In the genomic region with DNA sequence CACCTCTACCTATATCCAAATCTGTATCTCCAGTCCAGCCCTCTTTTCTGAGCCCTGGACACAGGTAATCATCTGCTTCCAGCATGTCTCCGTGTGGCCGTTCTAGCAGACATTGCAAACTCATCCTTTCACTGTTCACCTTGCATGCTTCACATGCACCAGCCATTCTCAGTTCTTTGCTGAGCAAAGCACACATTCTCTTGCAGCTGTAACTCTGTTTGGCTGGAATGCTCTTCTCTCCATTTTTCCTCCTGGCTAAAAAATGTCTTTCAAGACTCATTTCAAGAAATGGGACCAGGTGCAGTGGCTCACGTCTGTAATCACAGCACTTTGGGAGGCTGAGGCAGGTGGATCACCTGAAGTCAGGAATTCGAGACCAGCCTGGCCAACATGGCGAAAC, we compare ENCODE assay signal across 26 cellular contexts. TPM values are rescaled to one million over a fixed set of nuclear protein-coding genes. Genes with fewer than 3 reads are reported as not detected.
DNase-seq lines count a peak whose midpoint lies in the region; ATAC-seq, FAIRE-seq and TF ChIP-seq lines count a peak whose summit lies in the region.
"Had no signal": no experiment of that assay in that cellular context is flagged by ENCODE, and none has a peak within 500 bp of the region (broad histone marks: within the 10 kb centered on the region; RNA-seq: fewer than 3 reads in every experiment).

No MANE protein-coding gene starts in this region.

- intact Hi-C loops in IMR-90 (cut with micrococcal nuclease) (no loop called here), heart left ventricle (cut with DNase I) (no loop called here), Calu3 (cut with micrococcal nuclease; ENCODE audit: unreplicated experiment) (no loop called here), Right ventricle myocardium inferior (cut with DNase I) (no loop called here)

- no peak overlapping the region for H3K4me3 Mint-ChIP-seq in Calu3 (ENCODE audit: low read depth, unreplicated experiment)
- H3K4me3 Mint-ChIP-seq: B cell; CD4-positive, alpha-beta T cell; CD8-positive, alpha-beta T cell had no signal

- no peak overlapping the region for H3K9ac ChIP-seq in IMR-90 (ENCODE audit: low read depth, low read length)
- no peak overlapping the region for H3K9ac ChIP-seq in trophoblast cell (ENCODE audit: low read length)
- H3K9ac ChIP-seq: BLaER1 treated with 17β-estradiol and CSF1 and Interleukin-3, amounts not matched to agents 10 nM and 100 nM had no signal

- peaks cover 4% of the 10 kb centered on the region; the same call in 1 of the 3 replicates for H3K9me3 ChIP-seq in A549
- peaks cover 2% of the 10 kb centered on the region; the same call in 1 of the 2 replicates for H3K9me3 ChIP-seq in IMR-90 (ENCODE audit: control insufficient read depth, insufficient read depth, low read length)
- H3K9me3 ChIP-seq in trophoblast cell (ENCODE audit: insufficient read depth, low read depth, low read length) = no peaks in the 10 kb centered on the region
- peaks cover 0 to 6% (median 0%) of the 10 kb centered on the region in 12 donors for H3K9me3 ChIP-seq in heart left ventricle
- H3K9me3 ChIP-seq: Caco-2 had no signal

- H2AK5ac ChIP-seq in IMR-90 (ENCODE audit: low read depth, low read length) = no peak overlapping the region
- H2AK5ac ChIP-seq in trophoblast cell (ENCODE audit: low read length) = peak overlapping the region; percentile 54

- H2BK120ac ChIP-seq in IMR-90 (ENCODE audit: low read depth, low read length) (no peak overlapping the region; the same call in 1 of the 2 replicates), trophoblast cell (ENCODE audit: insufficient read depth, low read length, poor library complexity) (no peak overlapping the region)

- H3K14ac ChIP-seq in IMR-90 (replicated peaks; ENCODE audit: low read depth, low read length) = no peak overlapping the region
- H3K14ac ChIP-seq in trophoblast cell (ENCODE audit: low read length) = no peak overlapping the region

- no peaks in the 10 kb centered on the region for H3K9me1 ChIP-seq in IMR-90 (ENCODE audit: insufficient read depth, low read length)

- dilution Hi-C loops in IMR-90 (cut with HindIII; ENCODE audit: low sequenced_read_pairs, unreplicated experiment) = no loop called here

- peaks cover 14% of the 10 kb centered on the region for H3K9me3 Mint-ChIP-seq in Calu3 (ENCODE audit: low read depth, unreplicated experiment)

- H3K36me3 ChIP-seq in IMR-90 (ENCODE audit: control insufficient read depth, insufficient read depth, low read length) (no peaks in the 10 kb centered on the region), trophoblast cell (ENCODE audit: control insufficient read depth in 1 of 2, insufficient read depth in 2 of 2, low read length in 2 of 2) (no peaks in the 10 kb centered on the region), heart left ventricle (no peaks in the 10 kb centered on the region)
- H3K36me3 ChIP-seq: BLaER1 treated with 17β-estradiol and CSF1 and Interleukin-3, amounts not matched to agents 10 nM and 100 nM had no signal

- DNase-seq in A549 (ENCODE audit: low read depth in 1 of 2, low spot score in 1 of 2) = no peak
- DNase-seq in IMR-90 = no peak
- peak; percentile 49 for DNase-seq in mesenteric fat pad (ENCODE audit: low spot score)
- DNase-seq in trophoblast cell = peak; percentile 77 to 88
- DNase-seq in heart left ventricle = no peak
- DNase-seq in Calu3 = no peak
- DNase-seq in Right ventricle myocardium inferior (ENCODE audit: missing footprints) = no peak
- DNase-seq: 8988T; AML-193; Caco-2; CD4-positive, alpha-beta T cell; CD8-positive, alpha-beta T cell; DMS 273 treated with DMSO at 0.1 percent for 48 hours; DMS153; DMS53; DMS79; DND-41; EL; GDM1 had no signal

- H4K5ac ChIP-seq in IMR-90 (ENCODE audit: low read depth, low read length) = no peak overlapping the region

- WGBS in A549 (ENCODE audit: missing lambda C conversion rate) = 89% methylated on average over 5 of the region's 5 CpGs
- 100% methylated on average over 2 of the region's 5 CpGs; no CpG with 5 or more reads in 1 of the 2 experiments for WGBS in IMR-90 (ENCODE audit: extremely low coverage in 2 of 2, insufficient read length in 1 of 2), 2 experiments
- no CpG with 5 or more reads among the region's 5 CpGs for WGBS in trophoblast cell (ENCODE audit: extremely low coverage, insufficient coverage, insufficient read length)
- 88 to 91% (median 90%) methylated on average over 5 of the region's 5 CpGs for WGBS in heart left ventricle, 4 donors

- no peak overlapping the region for H3K27ac Mint-ChIP-seq in Calu3 (ENCODE audit: unreplicated experiment)
- H3K27ac Mint-ChIP-seq: B cell; CD4-positive, alpha-beta T cell; CD8-positive, alpha-beta T cell had no signal

- H3K4ac ChIP-seq in IMR-90 (ENCODE audit: low read depth, low read length) (0 out of 2 replicates have a peak overlapping the region, but pooled peaks have one; percentile 12), trophoblast cell (ENCODE audit: low read depth, low read length) (no peak overlapping the region)

- H3K4me2 ChIP-seq in A549 (no peak overlapping the region), IMR-90 (ENCODE audit: low read depth, low read length) (no peak overlapping the region), trophoblast cell (ENCODE audit: low read length) (no peak overlapping the region)
- H3K4me2 ChIP-seq: BLaER1 treated with 17β-estradiol and CSF1 and Interleukin-3, amounts not matched to agents 10 nM and 100 nM had no signal

- H3K23ac ChIP-seq in IMR-90 (ENCODE audit: low read depth, low read length) (no peak overlapping the region), trophoblast cell (ENCODE audit: low read length) (no peak overlapping the region)

- no peaks in the 10 kb centered on the region for H3K79me1 ChIP-seq in IMR-90 (ENCODE audit: low read depth in 1 of 2, low read length in 2 of 2)
- H3K79me1 ChIP-seq in trophoblast cell (ENCODE audit: low read length) = peaks cover 4% of the 10 kb centered on the region

- TF ChIP-seq POLR2A in A549 (IDR thresholded peaks at IDR 0.05; ENCODE audit: low read length) (no peak), IMR-90 (IDR thresholded peaks at IDR 0.05; ENCODE audit: low read depth, low read length) (no peak), heart left ventricle (IDR thresholded peaks at IDR 0.05) (no peak)

- no peak overlapping the region for H2AFZ ChIP-seq in IMR-90 (replicated peaks; ENCODE audit: low read length, poor library complexity)
- no peak overlapping the region for H2AFZ ChIP-seq in trophoblast cell (ENCODE audit: insufficient read depth, low read length, poor library complexity)

- H4K8ac ChIP-seq in IMR-90 (ENCODE audit: low read depth in 2 of 2, low read length in 2 of 2) = no peak overlapping the region
- no peak overlapping the region for H4K8ac ChIP-seq in trophoblast cell (ENCODE audit: low read depth, low read length)

- H3K36me3 Mint-ChIP-seq in Calu3 (ENCODE audit: insufficient read depth, unreplicated experiment) = peaks cover 14% of the 10 kb centered on the region
- H3K36me3 Mint-ChIP-seq: CD8-positive, alpha-beta T cell had no signal

- no peak overlapping the region for H2BK12ac ChIP-seq in trophoblast cell (ENCODE audit: low read length)

- H3K4me1 ChIP-seq in A549 (peaks cover 25% of the 10 kb centered on the region), IMR-90 (ENCODE audit: control insufficient read depth, insufficient read depth, low read length) (peaks cover 4% of the 10 kb centered on the region), trophoblast cell (ENCODE audit: control insufficient read depth in 1 of 2, insufficient read depth in 2 of 2, low read length in 2 of 2) (peaks cover 0 to 5% of the 10 kb centered on the region in 2 experiments), heart left ventricle (peaks cover 0 to 7% (median 0%) of the 10 kb centered on the region in 12 donors)

- H4K91ac ChIP-seq in IMR-90 (ENCODE audit: insufficient read depth, low read depth, low read length) (no peak overlapping the region), trophoblast cell (ENCODE audit: low read depth, low read length) (no peak overlapping the region)

- H3K27me3 ChIP-seq in IMR-90 (ENCODE audit: control insufficient read depth, insufficient read depth, low read length) = no peaks in the 10 kb centered on the region
- no peaks in the 10 kb centered on the region for H3K27me3 ChIP-seq in trophoblast cell (ENCODE audit: insufficient read depth, low read length)
- H3K27me3 ChIP-seq in heart left ventricle = peaks cover 0 to 5% (median 0%) of the 10 kb centered on the region in 9 donors
- H3K27me3 ChIP-seq: BLaER1 treated with 17β-estradiol and CSF1 and Interleukin-3, amounts not matched to agents 10 nM and 100 nM had no signal

- no peak overlapping the region for H3K18ac ChIP-seq in IMR-90 (ENCODE audit: low read depth, low read length)
- no peak overlapping the region for H3K18ac ChIP-seq in trophoblast cell (ENCODE audit: low read length)

- POLR2A ChIA-PET in A549 (lab: Yijun Ruan, JAX) (no interaction called here), IMR-90 (lab: Charles Lee; ENCODE audit: unreplicated experiment) (no interaction called here)

- no peak overlapping the region for H3K56ac ChIP-seq in IMR-90 (ENCODE audit: extremely low read depth, insufficient read depth, low read length)

- FAIRE-seq in A549 (lab: Jason Lieb, UNC) = no peak
- FAIRE-seq: A204.1, GM12878, GM12892, GM18507 had no signal

- no peak overlapping the region for H2AK9ac ChIP-seq in IMR-90 (replicated peaks; ENCODE audit: low read depth, low read length, poor library complexity)

- in situ Hi-C loops in IMR-90 (cut with MboI; ENCODE audit: low sequenced_read_pairs) = no loop called here

- H3K27ac ChIP-seq in A549 (peak overlapping the region; percentile 90 to 95; a peak in 4 of 6 replicates), IMR-90 (ENCODE audit: insufficient read depth, low read length) (no peak overlapping the region), trophoblast cell (ENCODE audit: low read depth, low read length) (no peak overlapping the region), heart left ventricle (no peak overlapping the region)
- H3K27ac ChIP-seq: BLaER1 treated with 17β-estradiol and CSF1 and Interleukin-3, amounts not matched to agents 10 nM and 100 nM; C4-2B had no signal

- H3K4me3 ChIP-seq in A549 (no peak overlapping the region), IMR-90 (ENCODE audit: insufficient read depth, low read depth, low read length) (no peak overlapping the region), trophoblast cell (ENCODE audit: low read depth, low read length) (no peak overlapping the region), heart left ventricle (no peak overlapping the region)
- H3K4me3 ChIP-seq: BLaER1 treated with 17β-estradiol and CSF1 and Interleukin-3, amounts not matched to agents 10 nM and 100 nM; GM12878 had no signal

- no peaks in the 10 kb centered on the region for H3K79me2 ChIP-seq in trophoblast cell (ENCODE audit: control insufficient read depth, insufficient read depth, low read length, poor library complexity)

- CTCF ChIA-PET in A549 (lab: Yijun Ruan, JAX) = no interaction called here
- CTCF ChIA-PET in IMR-90 (lab: Yijun Ruan, JAX) = no interaction called here
- CTCF ChIA-PET in Calu3 (lab: Charles Lee) = no interaction called here

- H2BK15ac ChIP-seq in IMR-90 (ENCODE audit: low read depth, low read length) = no peak overlapping the region

- TF ChIP-seq CTCF in A549 (IDR thresholded peaks at IDR 0.05) = no peak
- TF ChIP-seq CTCF in IMR-90 (conservative IDR thresholded peaks at IDR 0.05; ENCODE audit: low read depth, low read length) = no peak
- TF ChIP-seq CTCF in heart left ventricle (IDR thresholded peaks at IDR 0.05) = no peak
- TF ChIP-seq CTCF in Calu3 (IDR thresholded peaks at IDR 0.05; ENCODE audit: unreplicated experiment) = no peak

- no peak overlapping the region for H2BK5ac ChIP-seq in IMR-90 (ENCODE audit: low read depth, low read length, poor library complexity, severe bottlenecking)
- H2BK5ac ChIP-seq in trophoblast cell (ENCODE audit: low read depth, low read length, poor library complexity) = peak overlapping the region; percentile 49

- TF ChIP-seq EP300 in A549 (IDR thresholded peaks at IDR 0.05) = no peak

- H2BK20ac ChIP-seq in IMR-90 (ENCODE audit: low read depth, low read length) = no peak overlapping the region

- no peaks in the 10 kb centered on the region for H3K27me3 Mint-ChIP-seq in Calu3 (ENCODE audit: unreplicated experiment)

- BruUV-seq in IMR-90 (replicated peaks; lab: Mats Ljungman, UMichigan) (no TSS peak), Calu3 (replicated peaks; lab: Mats Ljungman, UMichigan) (no TSS peak)

- H3K4me1 Mint-ChIP-seq in Calu3 (ENCODE audit: low read depth, unreplicated experiment) = peaks cover 31% of the 10 kb centered on the region

- ATAC-seq in A549 (no peak), IMR-90 (ENCODE audit: low read depth) (no peak), heart left ventricle (no peak), Right ventricle myocardium inferior (no peak)
- ATAC-seq: CD8-positive, alpha-beta T cell; GM12878 had no signal

- no peak overlapping the region for H4K12ac ChIP-seq in trophoblast cell (ENCODE audit: low read depth, low read length)

- no peaks in the 10 kb centered on the region for H4K20me1 ChIP-seq in IMR-90 (ENCODE audit: insufficient read depth, low read length)
- H4K20me1 ChIP-seq: BLaER1 treated with 17β-estradiol and CSF1 and Interleukin-3, amounts not matched to agents 10 nM and 100 nM had no signal

- TF ChIP-seq RAD21 in A549 (conservative IDR thresholded peaks at IDR 0.05 in 1 of 2, IDR thresholded peaks at IDR 0.05 in 1 of 2) (no peak), IMR-90 (IDR thresholded peaks at IDR 0.05; ENCODE audit: low read length) (no peak)

RNA-seq across cellular contexts. Expression of gene NRF1, which starts 40.3 kb away (rescaled TPM):
- polyA plus RNA-seq in A549 (2011; rRNA removed) (18.5 and 26.6 TPM in 2 replicates), A549 (2017; fragmentation: RNase III; extraction: RNeasy Plus Mini Kit Qiagen cat#74134 plus additional on column Dnase treatment) (11.2 to 11.7 TPM (median 11.5 TPM) in 3 replicates), IMR-90 (2012; rRNA removed) (7.8 and 11.4 TPM in 2 replicates), heart left ventricle (1 to 10 TPM; 6.2 to 6.3 TPM)
- polyA plus RNA-seq in A549 (2012; cell fraction: cytosol; rRNA removed) = 11.3 and 14.4 TPM in 2 replicates
- 14.6 and 19.4 TPM in 2 replicates for polyA plus RNA-seq in A549 (2012; cell fraction: nucleus; rRNA removed)
- polyA minus RNA-seq in A549 (2011; rRNA and poly(A)+ RNA removed) = 47.9 and 52.6 TPM in 2 replicates
- total RNA-seq in IMR-90 (2012; rRNA removed) (12.2 and 15.8 TPM in 2 replicates), mesenteric fat pad (16.2 TPM), heart left ventricle (10 to 100 TPM in 8 of 9 donors, 1 to 10 TPM in 1; 7.8 to 20.7 (median 13.5) TPM), Calu3 (2022) (17.6 and 22.1 TPM in 2 replicates), Right ventricle myocardium inferior (7.8 TPM)
- polyA plus RNA-seq in IMR-90 (2012; cell fraction: cytosol; rRNA removed) = 4.4 and 5.5 TPM in 2 replicates
- polyA plus RNA-seq in IMR-90 (2012; cell fraction: nucleus; rRNA removed; ENCODE audit: low replicate concordance) = 14.2 and 21.3 TPM in 2 replicates
- polyA plus RNA-seq in trophoblast cell (2013) = 7.4 and 7.8 TPM in 2 replicates

Comparison
In these comparisons a context has a peak if more than half of its experiments do, and no peak if none do; other contexts are left out.
1. DNase-seq: peak in mesenteric fat pad (single experiment) and trophoblast cell (2 of 2); none in A549 (0 of 2), IMR-90 (single experiment), heart left ventricle (0 of 5), Calu3 (single experiment) and Right ventricle myocardium inferior (single experiment).
2. H3K27ac ChIP-seq: peak in A549 (2 of 2); none in IMR-90 (single experiment), trophoblast cell (single experiment) and heart left ventricle (0 of 12).